In genomic region chr5:139278540-139279274, GRCh38 we compare ENCODE assay signal across 1 cellular context.
TF ChIP-seq lines count a peak whose summit lies in the region.

No MANE protein-coding gene starts in this region.

TF ChIP-seq in IMR-90, 13 proteins besides CTCF, POLR2A, EP300 and RAD21:
- no peak for TF ChIP-seq NFE2L2 (IDR thresholded peaks at IDR 0.05; ENCODE audit: low read depth, low read length)
- no peak for TF ChIP-seq BHLHE40 (IDR thresholded peaks at IDR 0.05; ENCODE audit: low read depth, low read length)
- no peak for TF ChIP-seq FOS (IDR thresholded peaks at IDR 0.05; ENCODE audit: low read depth, low read length)
- TF ChIP-seq CHD1 (IDR thresholded peaks at IDR 0.05; ENCODE audit: low read depth, low read length), result no peak
- no peak for TF ChIP-seq MXI1 (IDR thresholded peaks at IDR 0.05; ENCODE audit: borderline replicate concordance, low read depth, low read length)
- no peak for TF ChIP-seq ELK1 (IDR thresholded peaks at IDR 0.05; ENCODE audit: borderline replicate concordance, low read depth, low read length)
- TF ChIP-seq RCOR1 (IDR thresholded peaks at IDR 0.05; ENCODE audit: insufficient replicate concordance, low read length), result no peak
- TF ChIP-seq CEBPB (IDR thresholded peaks at IDR 0.05; ENCODE audit: low read depth, low read length), result no peak
- no peak for TF ChIP-seq MAZ (IDR thresholded peaks at IDR 0.05; ENCODE audit: borderline replicate concordance, low read depth, low read length)
- TF ChIP-seq SMC3 (IDR thresholded peaks at IDR 0.05; ENCODE audit: low read depth, low read length), result no peak
- no peak for TF ChIP-seq MAFK (IDR thresholded peaks at IDR 0.05; ENCODE audit: low read depth, low read length)
- no peak for TF ChIP-seq RFX5 (IDR thresholded peaks at IDR 0.05; ENCODE audit: low read depth, low read length)
- TF ChIP-seq USF2 (IDR thresholded peaks at IDR 0.05; ENCODE audit: low read depth, low read length), result no peak
